10 cellular contexts compared by ENCODE assay signal in genomic region chr10:92692085-92692671, GRCh38. TPM values are rescaled to one million over a fixed set of nuclear protein-coding genes. Genes with fewer than 3 reads are reported as not detected.
DNase-seq lines count a peak whose midpoint lies in the region; ATAC-seq, FAIRE-seq and TF ChIP-seq lines count a peak whose summit lies in the region.
"Had no signal": no experiment of that assay in that cellular context is flagged by ENCODE, and none has a peak within 500 bp of the region (broad histone marks: within the 10 kb centered on the region; RNA-seq: fewer than 3 reads in every experiment).

No MANE protein-coding gene starts in this region.

- H3F3A ChIP-seq in smooth muscle cell (ENCODE audit: low read depth): peaks cover 3% of the 10 kb centered on the region

- ATAC-seq in activated T-cell treated with anti-CD3 and anti-CD28 coated beads, Interleukin-2, amount 50 U/mL, for 4 hours: no peak
- ATAC-seq: foreskin keratinocyte had no signal

- H3K27ac ChIP-seq in keratinocyte (ENCODE audit: control insufficient read depth, insufficient read depth, low read length) (no peak overlapping the region), smooth muscle cell (ENCODE audit: low read depth) (no peak overlapping the region)
- H3K27ac ChIP-seq: foreskin keratinocyte had no signal

- H3K9ac ChIP-seq in keratinocyte (ENCODE audit: control insufficient read depth, extremely low read depth, insufficient read depth, low read length): no peak overlapping the region
- no peak overlapping the region for H3K9ac ChIP-seq in smooth muscle cell (ENCODE audit: low read depth)

- H3K4me1 ChIP-seq in keratinocyte (ENCODE audit: control insufficient read depth, extremely low read depth, insufficient read depth, low read length): peaks cover 3% of the 10 kb centered on the region
- peaks cover 28% of the 10 kb centered on the region for H3K4me1 ChIP-seq in smooth muscle cell (ENCODE audit: low read depth)
- H3K4me1 ChIP-seq: foreskin keratinocyte had no signal

- 9% methylated on average over 34 of the region's 34 CpGs for WGBS in smooth muscle cell (ENCODE audit: low lambda C conversion rate)

- H4K20me1 ChIP-seq in keratinocyte (ENCODE audit: control insufficient read depth, extremely low read depth, insufficient read depth, low read length) (no peaks in the 10 kb centered on the region), smooth muscle cell (ENCODE audit: low read depth) (no peaks in the 10 kb centered on the region)

- no peaks in the 10 kb centered on the region for H3K79me2 ChIP-seq in keratinocyte (ENCODE audit: control insufficient read depth, insufficient read depth, low read length)
- no peaks in the 10 kb centered on the region for H3K79me2 ChIP-seq in smooth muscle cell (ENCODE audit: low read depth)

- DNase-seq in H7: peak; percentile 72
- no peak for DNase-seq in activated T-cell treated with anti-CD3 and anti-CD28 coated beads, Interleukin-2, amount 50 U/mL, for 4 hours
- DNase-seq in keratinocyte (ENCODE audit: low read depth, low spot score): no peak
- DNase-seq in smooth muscle cell (lab: John Stamatoyannopoulos, UW; ENCODE audit: unreplicated experiment): no peak
- DNase-seq in NOMO-1 (lab: John Stamatoyannopoulos, UW; ENCODE audit: unreplicated experiment in 2 of 2): no peak
- no peak for DNase-seq in NCI-H1048 (lab: John Stamatoyannopoulos, UW)
- no peak for DNase-seq in OCI-M1 (lab: John Stamatoyannopoulos, UW)
- no peak for DNase-seq in KBM-7
- DNase-seq: foreskin keratinocyte, NCI-H226 had no signal

- in situ Hi-C loops in KBM-7 (cut with MboI; ENCODE audit: low pct_unique_long_range_greater_than_20kb, low sequenced_read_pairs): no loop called here

- H3K9me1 ChIP-seq in keratinocyte (ENCODE audit: control insufficient read depth, extremely low read depth, insufficient read depth, low read length): no peaks in the 10 kb centered on the region

- peaks cover 60% of the 10 kb centered on the region for H3K27me3 Mint-ChIP-seq in activated T-cell treated with anti-CD3 and anti-CD28 coated beads, Interleukin-2, amount 50 U/mL, for 4 hours (ENCODE audit: low read depth)

- no peak for FAIRE-seq in keratinocyte (lab: Jason Lieb, UNC)

- H3K36me3 Mint-ChIP-seq in activated T-cell treated with anti-CD3 and anti-CD28 coated beads, Interleukin-2, amount 50 U/mL, for 4 hours (ENCODE audit: insufficient read depth): no peaks in the 10 kb centered on the region

- no peaks in the 10 kb centered on the region for H3K9me3 Mint-ChIP-seq in activated T-cell treated with anti-CD3 and anti-CD28 coated beads, Interleukin-2, amount 50 U/mL, for 4 hours

- H3K36me3 ChIP-seq in H7 (replicated peaks; ENCODE audit: control insufficient read depth, insufficient read depth, low read length) (no peaks in the 10 kb centered on the region), keratinocyte (ENCODE audit: control insufficient read depth in 2 of 2, extremely low read depth in 1 of 2, insufficient read depth in 2 of 2, low read length in 2 of 2) (no peaks in the 10 kb centered on the region), smooth muscle cell (ENCODE audit: low read depth) (no peaks in the 10 kb centered on the region)

- H3K4me3 ChIP-seq in H7 (ENCODE audit: insufficient read depth, low read depth, low read length) (peak overlapping the region; percentile 57), keratinocyte (ENCODE audit: control insufficient read depth in 2 of 3, extremely low read depth in 1 of 3, insufficient read depth in 2 of 3, low read depth in 1 of 3, low read length in 3 of 3) (no peak overlapping the region), smooth muscle cell (peak overlapping the region; percentile 27)

- dilution Hi-C loops in keratinocyte (cut with MboI; ENCODE audit: extremely low pct_ligation_motif_present, low sequenced_read_pairs): no loop called here

- H3K9me3 ChIP-seq in keratinocyte (ENCODE audit: control insufficient read depth, low read depth, low read length) (peaks cover 2% of the 10 kb centered on the region), smooth muscle cell (replicated peaks; ENCODE audit: low read depth) (no peaks in the 10 kb centered on the region)

- H3K4me2 ChIP-seq in keratinocyte (ENCODE audit: control insufficient read depth, extremely low read depth, insufficient read depth, low read depth, low read length) (peak overlapping the region; percentile 57), smooth muscle cell (peak overlapping the region; percentile 49)

- H3K27me3 ChIP-seq in H7 (ENCODE audit: control insufficient read depth, insufficient read depth, low read length) (peaks cover 93% of the 10 kb centered on the region), keratinocyte (ENCODE audit: control insufficient read depth, extremely low read depth, insufficient read depth, low read length) (peaks cover 75% of the 10 kb centered on the region), smooth muscle cell (ENCODE audit: low read depth) (peaks cover 92% of the 10 kb centered on the region)

- no peak for TF ChIP-seq CTCF in keratinocyte (optimal IDR thresholded peaks at IDR 0.05 in 1 of 3, IDR thresholded peaks at IDR 0.05 in 1 of 3, conservative IDR thresholded peaks at IDR 0.05 in 1 of 3; ENCODE audit: extremely low read depth in 1 of 3, insufficient read depth in 2 of 3, low read length in 3 of 3)
- no peak for TF ChIP-seq CTCF in smooth muscle cell (IDR thresholded peaks at IDR 0.05; ENCODE audit: borderline replicate concordance, insufficient read depth, poor library complexity, severe bottlenecking)

- H3K4me3 Mint-ChIP-seq in activated T-cell treated with anti-CD3 and anti-CD28 coated beads, Interleukin-2, amount 50 U/mL, for 4 hours: peak overlapping the region; percentile 73

- H2AFZ ChIP-seq in keratinocyte (ENCODE audit: control insufficient read depth, low read length): no peak overlapping the region
- no peak overlapping the region for H2AFZ ChIP-seq in smooth muscle cell (ENCODE audit: low read depth)

- H3K4me1 Mint-ChIP-seq in activated T-cell treated with anti-CD3 and anti-CD28 coated beads, Interleukin-2, amount 50 U/mL, for 4 hours (ENCODE audit: low read depth): peaks cover 24% of the 10 kb centered on the region

RNA-seq across cellular contexts. Expression of gene HHEX, which starts 2.4 kb away (rescaled TPM):
- total RNA-seq in H7 (2014; rRNA removed; shearing (Covaris generic)): 7.0 and 7.2 TPM in 2 replicates
- total RNA-seq in activated T-cell treated with anti-CD3 and anti-CD28 coated beads, Interleukin-2, amount 50 U/mL, for 4 hours: 1 to 10 TPM in 1 of 3 donors, under 1 TPM in 2; 0.50 to 1.0 (median 0.53) TPM
- not detected in 3 replicates for polyA plus RNA-seq in keratinocyte
- polyA plus RNA-seq in keratinocyte (2011; ENCODE audit: low read depth): not detected
- not detected in 2 replicates for polyA plus RNA-seq in keratinocyte (2011; cell fraction: cytosol; rRNA removed)
- not detected in 2 replicates for polyA plus RNA-seq in keratinocyte (2011; cell fraction: nucleus; rRNA removed)
- not detected in 2 replicates for polyA plus RNA-seq in keratinocyte (2012; ENCODE audit: low replicate concordance)
- polyA minus RNA-seq in keratinocyte: not detected in 3 replicates
- 1.2 TPM for polyA minus RNA-seq in keratinocyte (2011; cell fraction: cytosol; rRNA and poly(A)+ RNA removed)
- polyA minus RNA-seq in keratinocyte (2011; cell fraction: nucleus; rRNA and poly(A)+ RNA removed): not detected in 2 replicates
- not detected in 2 replicates for total RNA-seq in smooth muscle cell
- polyA plus RNA-seq in smooth muscle cell: 0.66 TPM in 1 of 2 replicates, not detected in the other
- total RNA-seq: foreskin keratinocyte had no signal
- polyA plus RNA-seq: foreskin keratinocyte had no signal

Comparison
In these comparisons a context has a peak if more than half of its experiments do, and no peak if none do; other contexts are left out.
1. H3K4me3 ChIP-seq: peak in H7 (single experiment) and smooth muscle cell (single experiment); none in keratinocyte (0 of 3).